In the genomic region with DNA sequence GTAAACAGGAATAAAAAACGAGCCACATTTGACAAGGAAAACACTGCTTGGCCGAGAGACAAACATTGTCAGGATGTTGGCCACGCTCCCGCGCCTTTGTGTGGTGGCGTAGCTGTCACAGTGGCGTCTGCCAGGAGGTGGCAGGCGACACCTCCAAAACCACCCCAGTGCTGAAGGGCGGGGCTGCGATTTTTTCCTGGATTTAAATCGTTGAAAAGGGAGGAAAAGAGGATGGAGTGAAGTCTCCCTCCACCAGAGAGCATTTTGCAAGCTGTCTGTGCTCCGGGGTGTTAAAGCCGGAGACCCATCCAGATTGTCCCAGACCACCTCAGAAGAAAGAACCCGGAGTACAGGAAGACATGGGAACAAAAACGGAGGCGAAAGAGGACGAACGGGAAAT, we compare ENCODE assay signal across 8 cellular contexts. TPM values are rescaled to one million over a fixed set of nuclear protein-coding genes. Genes with fewer than 3 reads are reported as not detected.
DNase-seq lines count a peak whose midpoint lies in the region; ATAC-seq and TF ChIP-seq lines count a peak whose summit lies in the region.

No MANE protein-coding gene starts in this region.

- no peaks in the 10 kb centered on the region for H3K9me3 ChIP-seq in left lung

- peak overlapping the region in 1 of 2 donors; percentile 18 for H3K27ac ChIP-seq in left lung

- peak; percentile 92 for DNase-seq in GM03348 (ENCODE audit: low spot score)
- DNase-seq in NCI-H1417 treated with DMSO at 0.1 percent for 48 hours (lab: John Stamatoyannopoulos, UW): peak; percentile 3
- peak; percentile 25 for DNase-seq in activated CD4-positive, alpha-beta T cell treated with anti-CD3 and anti-CD28 coated beads for 24 hours (ENCODE audit: low read depth in 2 of 2)
- DNase-seq in dermis microvascular lymphatic vessel endothelial cell (ENCODE audit: low read depth in 2 of 2): peak; percentile 89 to 90
- DNase-seq in left lung: peak; percentile 73 to 86
- peak; percentile 38 for DNase-seq in stimulated activated CD4-positive, alpha-beta T cell treated with anti-CD3 and anti-CD28 coated beads, Interleukin-1b, Interleukin-23, amount 100 ng/mL, for 48 hours

- intact Hi-C loops in left lung (cut with DNase I): loop anchor here in 1 of 2 donors (5.0 kb wide), 1 partner anchor 182 kb away; the partner anchor contains the start of gene NXN

- peak; percentile 68 to 78 for TF ChIP-seq CTCF in left lung (IDR thresholded peaks at IDR 0.05)

- H3K27me3 ChIP-seq in left lung: no peaks in the 10 kb centered on the region

- ATAC-seq in left lung (peak; percentile 89), GM19035 (IDR thresholded peaks at IDR 0.05; ENCODE audit: unreplicated experiment) (no peak), HG03196 (IDR thresholded peaks at IDR 0.05; ENCODE audit: unreplicated experiment) (no peak)

- H3K36me3 ChIP-seq in left lung: peaks cover 0 to 24% of the 10 kb centered on the region in 2 donors

- H3K4me1 ChIP-seq in left lung: peaks cover 7 to 13% of the 10 kb centered on the region in 2 donors

- H3K4me3 ChIP-seq in left lung: no peak overlapping the region

RNA-seq across cellular contexts. Expression of gene MRM3, which starts 12.7 kb away (rescaled TPM):
- 11.9 and 12.5 TPM in 2 replicates for total RNA-seq in dermis microvascular lymphatic vessel endothelial cell
- 10 to 100 TPM in 1 of 2 donors, 1 to 10 TPM in 1; 8.9 to 14.2 TPM for total RNA-seq in left lung

RNA-seq across cellular contexts. Expression of gene GLOD4, which starts 12.8 kb away (rescaled TPM):
- 40.0 and 42.7 TPM in 2 replicates for total RNA-seq in dermis microvascular lymphatic vessel endothelial cell
- total RNA-seq in left lung: 10 to 100 TPM; 46.5 to 47.5 TPM

RNA-seq across cellular contexts. Expression of gene GEMIN4, which starts 42.8 kb away (rescaled TPM):
- 8.6 and 11.9 TPM in 2 replicates for total RNA-seq in dermis microvascular lymphatic vessel endothelial cell
- total RNA-seq in left lung: 10 to 100 TPM; 14.0 to 18.6 TPM

Comparison
In these comparisons a context has a peak if more than half of its experiments do, and no peak if none do; other contexts are left out.
1. DNase-seq: peak in every context shown above with its lines; median percentile 92 in GM03348; 90 in dermis microvascular lymphatic vessel endothelial cell; 80 in left lung; 38 in stimulated activated CD4-positive, alpha-beta T cell treated with anti-CD3 and anti-CD28 coated beads, Interleukin-1b, Interleukin-23, amount 100 ng/mL, for 48 hours; 25 in activated CD4-positive, alpha-beta T cell treated with anti-CD3 and anti-CD28 coated beads for 24 hours; 3 in NCI-H1417 treated with DMSO at 0.1 percent for 48 hours.